ENCODE assay signal across 31 cellular contexts in the genomic region with DNA sequence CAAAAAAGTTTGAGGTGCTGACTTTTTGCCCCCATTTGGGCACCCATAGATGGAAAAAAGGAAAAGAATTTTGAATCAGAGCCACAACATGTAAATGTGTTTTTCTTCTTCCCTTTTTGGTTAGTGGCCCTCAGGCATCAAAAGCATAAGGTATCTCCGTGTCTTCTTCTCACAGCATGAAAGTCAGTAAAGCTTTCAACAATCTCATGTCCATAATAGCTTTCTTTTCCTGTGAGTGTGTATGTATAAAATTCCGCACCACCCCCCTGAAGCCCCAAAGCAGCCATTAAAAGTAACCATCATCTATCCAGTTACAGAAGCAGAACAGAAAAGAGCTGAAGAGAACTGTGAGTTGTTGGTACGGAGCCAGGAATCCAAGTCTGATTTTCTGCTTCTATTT.
"Had no signal": no experiment of that assay in that cellular context is flagged by ENCODE, and none has a peak within 500 bp of the region (broad histone marks: within the 10 kb centered on the region; RNA-seq: fewer than 3 reads in every experiment).

No MANE protein-coding gene starts in this region.

- H3K4me3 ChIP-seq: ascending aorta, esophagus muscularis mucosa, gastrocnemius medialis, heart left ventricle had no signal

- H3K27me3 ChIP-seq: ascending aorta, brain microvascular endothelial cell, esophagus muscularis mucosa, foreskin keratinocyte, gastrocnemius medialis, heart left ventricle had no signal

- H3K9me3 ChIP-seq: gastrocnemius medialis had no signal

- H3K4me3 Mint-ChIP-seq: activated B cell treated with CpG ODN at 0.5 μM for 24 hours; activated CD4-positive, alpha-beta memory T cell treated with anti-CD3 and anti-CD28 coated beads for 36 hours; activated CD8-positive, alpha-beta memory T cell treated with anti-CD3 and anti-CD28 coated beads, Interleukin-2, amount 10 ng/mL, durations not matched to agents 7 days and 5 days; activated CD8-positive, alpha-beta T cell treated with anti-CD3 and anti-CD28 coated beads, Interleukin-2, amount 10 ng/mL, durations not matched to agents 7 days and 5 days; activated naive CD4-positive, alpha-beta T cell treated with anti-CD3 and anti-CD28 coated beads, Interleukin-2, amount 10 ng/mL, durations not matched to agents 7 days and 5 days; activated naive CD8-positive, alpha-beta T cell treated with anti-CD3 and anti-CD28 coated beads, Interleukin-2, amount 10 ng/mL, durations not matched to agents 7 days and 5 days; activated T-cell treated with anti-CD3 and anti-CD28 coated beads, Interleukin-2, amount 50 U/mL, for 72 hours; central memory CD8-positive, alpha-beta T cell; effector memory CD8-positive, alpha-beta T cell; T-helper 17 cell; T-helper 2 cell treated with Interferon-gamma antibody and Interleukin-4, amounts not matched to agents 5 μg/mL and 100 μg/mL, for 36 hours had no signal

- H3K36me3 Mint-ChIP-seq: activated CD4-positive, alpha-beta memory T cell treated with anti-CD3 and anti-CD28 coated beads for 36 hours; activated CD8-positive, alpha-beta memory T cell treated with anti-CD3 and anti-CD28 coated beads, Interleukin-2, amount 10 ng/mL, durations not matched to agents 7 days and 5 days; activated naive CD4-positive, alpha-beta T cell treated with anti-CD3 and anti-CD28 coated beads, Interleukin-2, amount 10 ng/mL, durations not matched to agents 7 days and 5 days; activated naive CD4-positive, alpha-beta T cell treated with anti-CD3 and anti-CD28 coated beads, Interleukin-2, amount 50 U/mL, for 72 hours; activated naive CD8-positive, alpha-beta T cell treated with anti-CD3 and anti-CD28 coated beads, Interleukin-2, amount 10 ng/mL, durations not matched to agents 7 days and 5 days had no signal

- H3K27ac ChIP-seq: ascending aorta, brain microvascular endothelial cell, esophagus muscularis mucosa, foreskin keratinocyte, gastrocnemius medialis, heart left ventricle, WERI-Rb-1 had no signal

- H3K4me1 Mint-ChIP-seq: activated B cell treated with CpG ODN at 0.5 μM for 24 hours; activated CD8-positive, alpha-beta memory T cell treated with anti-CD3 and anti-CD28 coated beads, Interleukin-2, amount 10 ng/mL, durations not matched to agents 7 days and 5 days; activated naive CD4-positive, alpha-beta T cell treated with anti-CD3 and anti-CD28 coated beads, Interleukin-2, amount 10 ng/mL, durations not matched to agents 7 days and 5 days; activated naive CD8-positive, alpha-beta T cell treated with anti-CD3 and anti-CD28 coated beads, Interleukin-2, amount 10 ng/mL, durations not matched to agents 7 days and 5 days; central memory CD8-positive, alpha-beta T cell; T-helper 17 cell had no signal

- H3K36me3 ChIP-seq: ascending aorta, brain microvascular endothelial cell, esophagus muscularis mucosa, gastrocnemius medialis, heart left ventricle, WERI-Rb-1 had no signal

- DNase-seq: activated B cell treated with CpG ODN at 0.5 μM for 24 hours; activated CD4-positive, alpha-beta memory T cell treated with anti-CD3 and anti-CD28 coated beads for 36 hours; activated CD4-positive, alpha-beta T cell treated with anti-CD3 and anti-CD28 coated beads for 48 hours; activated CD8-positive, alpha-beta memory T cell treated with anti-CD3 and anti-CD28 coated beads, Interleukin-2, amount 10 ng/mL, durations not matched to agents 7 days and 5 days; activated CD8-positive, alpha-beta memory T cell treated with anti-CD3 and anti-CD28 coated beads, Interleukin-2, amount 50 U/mL, for 4 hours; activated CD8-positive, alpha-beta T cell treated with anti-CD3 and anti-CD28 coated beads, Interleukin-2, amount 10 ng/mL, durations not matched to agents 7 days and 5 days; activated gamma-delta T cell; activated naive CD4-positive, alpha-beta T cell; activated naive CD4-positive, alpha-beta T cell treated with anti-CD3 and anti-CD28 coated beads, Interleukin-2, amount 10 ng/mL, durations not matched to agents 7 days and 5 days; activated naive CD8-positive, alpha-beta T cell treated with anti-CD3 and anti-CD28 coated beads, Interleukin-2, amount 10 ng/mL, durations not matched to agents 7 days and 5 days; activated T-cell treated with anti-CD3 and anti-CD28 coated beads, Interleukin-2, amount 50 U/mL, for 1 hour; activated T-cell treated with anti-CD3 and anti-CD28 coated beads, Interleukin-2, amount 50 U/mL, for 72 hours; brain microvascular endothelial cell; cortex of kidney; dermis blood vessel endothelial cell; effector CD4-positive, alpha-beta T cell; effector memory CD8-positive, alpha-beta T cell; erythroblast; foreskin keratinocyte; gastrocnemius medialis; glutamatergic neuron; heart left ventricle; T-helper 1 cell; T-helper 17 cell; T1000; WERI-Rb-1 had no signal

- H3K4me1 ChIP-seq: ascending aorta, esophagus muscularis mucosa, foreskin keratinocyte, gastrocnemius medialis, heart left ventricle had no signal

- H3K27ac Mint-ChIP-seq: activated B cell treated with CpG ODN at 0.5 μM for 24 hours; activated CD4-positive, alpha-beta memory T cell treated with anti-CD3 and anti-CD28 coated beads for 36 hours; activated CD8-positive, alpha-beta memory T cell treated with anti-CD3 and anti-CD28 coated beads, Interleukin-2, amount 10 ng/mL, durations not matched to agents 7 days and 5 days; activated CD8-positive, alpha-beta T cell treated with anti-CD3 and anti-CD28 coated beads, Interleukin-2, amount 10 ng/mL, durations not matched to agents 7 days and 5 days; activated naive CD4-positive, alpha-beta T cell treated with anti-CD3 and anti-CD28 coated beads, Interleukin-2, amount 10 ng/mL, durations not matched to agents 7 days and 5 days; activated naive CD4-positive, alpha-beta T cell treated with anti-CD3 and anti-CD28 coated beads, Interleukin-2, amount 50 U/mL, for 72 hours; activated naive CD8-positive, alpha-beta T cell treated with anti-CD3 and anti-CD28 coated beads, Interleukin-2, amount 10 ng/mL, durations not matched to agents 7 days and 5 days; activated T-cell treated with anti-CD3 and anti-CD28 coated beads, Interleukin-2, amount 50 U/mL, for 72 hours; effector memory CD8-positive, alpha-beta T cell; T-helper 17 cell; T-helper 2 cell treated with Interferon-gamma antibody and Interleukin-4, amounts not matched to agents 5 μg/mL and 100 μg/mL, for 36 hours had no signal

- H3K27me3 Mint-ChIP-seq: activated B cell treated with CpG ODN at 0.5 μM for 24 hours; activated CD4-positive, alpha-beta memory T cell treated with anti-CD3 and anti-CD28 coated beads for 36 hours; activated CD8-positive, alpha-beta memory T cell treated with anti-CD3 and anti-CD28 coated beads, Interleukin-2, amount 10 ng/mL, durations not matched to agents 7 days and 5 days; activated naive CD4-positive, alpha-beta T cell treated with anti-CD3 and anti-CD28 coated beads, Interleukin-2, amount 10 ng/mL, durations not matched to agents 7 days and 5 days; activated naive CD8-positive, alpha-beta T cell treated with anti-CD3 and anti-CD28 coated beads, Interleukin-2, amount 10 ng/mL, durations not matched to agents 7 days and 5 days; central memory CD8-positive, alpha-beta T cell; effector memory CD8-positive, alpha-beta T cell; T-helper 17 cell had no signal
